1 cellular context compared by ENCODE assay signal in genomic region chr10:121462955-121463354, GRCh38.
TF ChIP-seq lines count a peak whose summit lies in the region.

No MANE protein-coding gene starts in this region.

TF ChIP-seq in SK-N-SH, 30 proteins besides CTCF, POLR2A, EP300 and RAD21 (continued from another document):
- no peak for TF ChIP-seq TEAD4 (IDR thresholded peaks at IDR 0.05; ENCODE audit: borderline replicate concordance, insufficient read depth)
- TF ChIP-seq RXRA (IDR thresholded peaks at IDR 0.05; ENCODE audit: borderline replicate concordance, low read depth) = no peak
